ENCODE assay signal across 14 cellular contexts in the genomic region with DNA sequence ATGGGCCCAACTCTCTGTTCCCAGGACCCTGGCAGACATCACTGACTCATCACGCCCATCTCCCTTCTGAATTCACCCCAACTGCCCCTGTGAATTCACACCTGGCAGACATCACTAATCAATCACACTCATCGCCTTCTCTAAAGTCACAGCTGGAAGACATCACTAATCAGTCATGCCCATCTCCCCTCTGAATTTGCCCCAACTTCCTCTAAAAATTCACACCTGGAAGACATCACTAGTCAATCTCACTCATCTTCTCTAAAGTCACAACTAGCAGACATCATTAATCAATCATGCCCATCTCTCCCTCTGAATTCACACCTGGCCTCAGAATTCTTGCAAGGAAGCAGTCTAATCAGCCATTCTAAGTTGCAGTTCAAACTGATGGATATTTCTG.
DNase-seq lines count a peak whose midpoint lies in the region; ATAC-seq, FAIRE-seq and TF ChIP-seq lines count a peak whose summit lies in the region.
"Had no signal": no experiment of that assay in that cellular context is flagged by ENCODE, and none has a peak within 500 bp of the region (broad histone marks: within the 10 kb centered on the region; RNA-seq: fewer than 3 reads in every experiment).

No MANE protein-coding gene starts in this region.

- H3K9me3 ChIP-seq in Karpas-422 (ENCODE audit: low read length) (no peaks in the 10 kb centered on the region), K562 (replicated peaks; ENCODE audit: control insufficient read depth, insufficient read depth, low read depth, low read length) (no peaks in the 10 kb centered on the region)

- in situ Hi-C loops in K562 (cut with MboI): no loop called here

- BruUV-seq in K562 (replicated peaks; lab: Mats Ljungman, UMichigan): no TSS peak

- intact Hi-C loops in K562 (cut with micrococcal nuclease): loop anchor here (5.0 to 10.0 kb wide), 2 partner anchors 86 to 138 kb away; no protein-coding TSS in a partner anchor

- H3K4me3 ChIP-seq in Karpas-422 (ENCODE audit: low read length): no peak overlapping the region
- H3K4me3 ChIP-seq in K562: no peak overlapping the region
- H3K4me3 ChIP-seq: GM23248 had no signal

- TF ChIP-seq POLR2A in K562 (conservative IDR thresholded peaks at IDR 0.05): no peak

- no peak overlapping the region for H3K9ac ChIP-seq in Karpas-422 (ENCODE audit: low read length)
- no peak overlapping the region for H3K9ac ChIP-seq in K562 (ENCODE audit: insufficient read depth in 1 of 2, low read depth in 2 of 2, low read length in 2 of 2)
- H3K9ac ChIP-seq: GM23248 had no signal

- no peak for TF ChIP-seq RAD21 in K562 (CRISPR knock-in tag; conservative IDR thresholded peaks at IDR 0.05 in 1 of 2, IDR thresholded peaks at IDR 0.05 in 1 of 2)

- no peak overlapping the region for H3K4me2 ChIP-seq in Karpas-422 (ENCODE audit: low read depth, low read length, poor library complexity, severe bottlenecking)
- no peak overlapping the region for H3K4me2 ChIP-seq in K562 (ENCODE audit: insufficient read depth, low read length)

- no peak for TF ChIP-seq CTCF in K562 (IDR thresholded peaks at IDR 0.05 in 2 of 3, conservative IDR thresholded peaks at IDR 0.05 in 1 of 3; ENCODE audit: insufficient read depth in 2 of 3, low read depth in 1 of 3, low read length in 3 of 3)

- no peaks in the 10 kb centered on the region for H3K9me1 ChIP-seq in K562 (ENCODE audit: control insufficient read depth, insufficient read depth, low read length)

- H3K4me1 ChIP-seq in Karpas-422 (ENCODE audit: low read length) (no peaks in the 10 kb centered on the region), K562 (replicated peaks in 1 of 2; ENCODE audit: control insufficient read depth in 2 of 2, insufficient read depth in 2 of 2, low read length in 2 of 2) (peaks cover 0 to 3% of the 10 kb centered on the region in 2 experiments; a peak in 2 of 5 replicates)

- H3K9me2 ChIP-seq in Karpas-422 (replicated peaks; ENCODE audit: insufficient read depth, low read length): no peaks in the 10 kb centered on the region

- H3K27ac ChIP-seq in Karpas-422 (ENCODE audit: low read length): no peak overlapping the region
- no peak overlapping the region for H3K27ac ChIP-seq in K562 (ENCODE audit: extremely low read depth, low read depth, low read length)
- H3K27ac ChIP-seq: 22Rv1, GM23248 had no signal

- DNase-seq in DMS53 (lab: John Stamatoyannopoulos, UW) (peak; percentile 28), DMS53 treated with DMSO at 0.1 percent for 48 hours (lab: John Stamatoyannopoulos, UW; ENCODE audit: unreplicated experiment) (no peak), Karpas-422 (peak; percentile 55), K562 (ENCODE audit: extremely low read depth in 1 of 4, low spot score in 3 of 4) (no peak), GF-D8 (lab: John Stamatoyannopoulos, UW) (no peak), HuH-7.5 (ENCODE audit: low spot score) (no peak), superior temporal gyrus (ENCODE audit: extremely low spot score) (no peak)
- DNase-seq: CD4-positive, CD25-positive, alpha-beta regulatory T cell; DMS79 treated with DMSO at 0.1 percent for 48 hours; EL; GM23248; H7 had no signal

- POLR2A ChIA-PET in K562 (lab: Yijun Ruan, JAX): no interaction called here

- FAIRE-seq in K562 (lab: Jason Lieb, UNC): no peak
- FAIRE-seq: G401.6 had no signal

- no peak for ATAC-seq in K562

- H4K20me1 ChIP-seq in Karpas-422 (ENCODE audit: insufficient read depth, low read depth, low read length) (no peaks in the 10 kb centered on the region), K562 (replicated peaks; ENCODE audit: control insufficient read depth, insufficient read depth, low read length) (no peaks in the 10 kb centered on the region)

- no peak overlapping the region for H2AFZ ChIP-seq in Karpas-422 (ENCODE audit: low read length)
- H2AFZ ChIP-seq in K562 (ENCODE audit: low read depth, low read length): no peak overlapping the region
- H2AFZ ChIP-seq: GM23248 had no signal

- H3K36me3 ChIP-seq in Karpas-422 (ENCODE audit: insufficient read depth, low read length) (no peaks in the 10 kb centered on the region), K562 (ENCODE audit: control insufficient read depth, insufficient read depth, low read length) (no peaks in the 10 kb centered on the region)

- WGBS in K562 (ENCODE audit: insufficient coverage, low coverage, missing lambda C conversion rate): 50% methylated on average over 2 of the region's 2 CpGs

- no peaks in the 10 kb centered on the region for H3K27me3 ChIP-seq in Karpas-422 (ENCODE audit: low read length)
- no peaks in the 10 kb centered on the region for H3K27me3 ChIP-seq in K562 (ENCODE audit: control insufficient read depth in 2 of 2, insufficient read depth in 2 of 2, low read length in 2 of 2)

- H3K79me2 ChIP-seq in Karpas-422 (ENCODE audit: low read length) (no peaks in the 10 kb centered on the region), K562 (ENCODE audit: control insufficient read depth, insufficient read depth, low read length) (no peaks in the 10 kb centered on the region)

- CTCF ChIA-PET in K562 (lab: Yijun Ruan, JAX; ENCODE audit: low intra/inter-chr PET ratio): no interaction called here

- no peak for TF ChIP-seq EP300 in K562 (IDR thresholded peaks at IDR 0.05; ENCODE audit: low read length)

TF ChIP-seq in K562, 482 proteins besides CTCF, POLR2A, EP300 and RAD21:
- TF ChIP-seq CREBBP (IDR thresholded peaks at IDR 0.05; ENCODE audit: low read depth, low read length): no peak
- peak; percentile 91 for TF ChIP-seq ZBTB17 (CRISPR knock-in tag; IDR thresholded peaks at IDR 0.05)
- no peak for TF ChIP-seq SAFB2 (IDR thresholded peaks at IDR 0.05; ENCODE audit: borderline replicate concordance, low read depth, low read length, severe bottlenecking)
- TF ChIP-seq, protein P1, sequence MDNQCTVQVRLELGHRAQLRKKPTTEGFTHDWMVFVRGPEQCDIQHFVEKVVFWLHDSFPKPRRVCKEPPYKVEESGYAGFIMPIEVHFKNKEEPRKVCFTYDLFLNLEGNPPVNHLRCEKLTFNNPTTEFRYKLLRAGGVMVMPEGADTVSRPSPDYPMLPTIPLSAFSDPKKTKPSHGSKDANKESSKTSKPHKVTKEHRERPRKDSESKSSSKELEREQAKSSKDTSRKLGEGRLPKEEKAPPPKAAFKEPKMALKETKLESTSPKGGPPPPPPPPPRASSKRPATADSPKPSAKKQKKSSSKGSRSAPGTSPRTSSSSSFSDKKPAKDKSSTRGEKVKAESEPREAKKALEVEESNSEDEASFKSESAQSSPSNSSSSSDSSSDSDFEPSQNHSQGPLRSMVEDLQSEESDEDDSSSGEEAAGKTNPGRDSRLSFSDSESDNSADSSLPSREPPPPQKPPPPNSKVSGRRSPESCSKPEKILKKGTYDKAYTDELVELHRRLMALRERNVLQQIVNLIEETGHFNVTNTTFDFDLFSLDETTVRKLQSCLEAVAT (IDR thresholded peaks at IDR 0.05): peak in 1 of 2 experiments; percentile 98; a peak in 2 of 4 replicates
- peak; percentile 60 for TF ChIP-seq ZEB2 (IDR thresholded peaks at IDR 0.05)
- no peak for TF ChIP-seq TSC22D4 (tag; IDR thresholded peaks at IDR 0.05)
- TF ChIP-seq DIDO1 (tag; IDR thresholded peaks at IDR 0.05; ENCODE audit: low read depth): no peak
- TF ChIP-seq TAF1 (IDR thresholded peaks at IDR 0.05; ENCODE audit: control insufficient read depth, extremely low read depth, insufficient read depth, low read length, severe bottlenecking): no peak
- TF ChIP-seq ZMIZ1 (IDR thresholded peaks at IDR 0.05; ENCODE audit: low read depth in 2 of 2, low read length in 2 of 2): peak in 1 of 2 experiments; percentile 66; a peak in 1 of 4 replicates
- TF ChIP-seq IRF9 (tag; IDR thresholded peaks at IDR 0.05): no peak

Comparison
In these comparisons a context has a peak if more than half of its experiments do, and no peak if none do; other contexts are left out.
1. DNase-seq: peak in DMS53 (single experiment) and Karpas-422 (single experiment); none in DMS53 treated with DMSO at 0.1 percent for 48 hours (single experiment), K562 (0 of 4), GF-D8 (single experiment), HuH-7.5 (single experiment) and superior temporal gyrus (single experiment).